1 cellular context compared by ENCODE assay signal in genomic region chr3:184361932-184362667, GRCh38.
TF ChIP-seq lines count a peak whose summit lies in the region.

No MANE protein-coding gene starts in this region.

TF ChIP-seq in K562, 482 proteins besides CTCF, POLR2A, EP300 and RAD21 (continues in another document):
- TF ChIP-seq CREB3L1 (IDR thresholded peaks at IDR 0.05; ENCODE audit: borderline replicate concordance, low read depth) (no peak), RBFOX2 (IDR thresholded peaks at IDR 0.05; ENCODE audit: low read depth, low read length) (peak; percentile 59), DPF2 (IDR thresholded peaks at IDR 0.05) (no peak), ADNP (tag; IDR thresholded peaks at IDR 0.05) (no peak), KDM5B (IDR thresholded peaks at IDR 0.05; ENCODE audit: insufficient replicate concordance, low read depth, low read length) (peak; percentile 59), ZBTB40 (IDR thresholded peaks at IDR 0.05) (peak; percentile 63; the same call in 1 of the 2 replicates), ZBTB40 (CRISPR knock-in tag; IDR thresholded peaks at IDR 0.05) (no peak), EGR1 (conservative IDR thresholded peaks at IDR 0.05) (peak; percentile 91), TBP (optimal IDR thresholded peaks at IDR 0.05; ENCODE audit: low read depth, low read length) (peak; percentile 43), ETV1 (tag; conservative IDR thresholded peaks at IDR 0.05; ENCODE audit: low read depth) (0 out of 2 replicates have a peak, but pooled peaks have one; percentile 6), ZNF239 (CRISPR knock-in tag; IDR thresholded peaks at IDR 0.05) (no peak), ILK (tag; IDR thresholded peaks at IDR 0.05; ENCODE audit: borderline replicate concordance, low read depth) (no peak), IRF9 (tag; IDR thresholded peaks at IDR 0.05) (no peak), RREB1 (CRISPR knock-in tag; IDR thresholded peaks at IDR 0.05) (peak; percentile 66; the same call in 1 of the 2 replicates), MITF (IDR thresholded peaks at IDR 0.05) (no peak), GABPB2 (CRISPR knock-in tag; conservative IDR thresholded peaks at IDR 0.05) (no peak), TAF1 (IDR thresholded peaks at IDR 0.05; ENCODE audit: control insufficient read depth, extremely low read depth, insufficient read depth, low read length, severe bottlenecking) (peak; percentile 18), ZNF263 (CRISPR knock-in tag; IDR thresholded peaks at IDR 0.05; ENCODE audit: borderline replicate concordance) (peak; percentile 59), FIP1L1 (IDR thresholded peaks at IDR 0.05; ENCODE audit: low read depth, low read length, poor library complexity, severe bottlenecking) (peak; percentile 4), ZC3H4 (CRISPR knock-in tag; IDR thresholded peaks at IDR 0.05; ENCODE audit: borderline replicate concordance) (no peak), MNT (conservative IDR thresholded peaks at IDR 0.05) (peak; percentile 1 to 72; a peak in 1 of 4 replicates), SNIP1 (IDR thresholded peaks at IDR 0.05; ENCODE audit: low read depth) (no peak), TEAD1 (CRISPR knock-in tag; IDR thresholded peaks at IDR 0.05) (no peak), HDGF (IDR thresholded peaks at IDR 0.05) (peak; percentile 55; the same call in 1 of the 2 replicates), CREB5 (CRISPR knock-in tag; IDR thresholded peaks at IDR 0.05) (0 out of 2 replicates have a peak, but pooled peaks have one; percentile 7), SPI1 (IDR thresholded peaks at IDR 0.05; ENCODE audit: borderline replicate concordance, low read depth, low read length) (peak; percentile 11; the same call in 1 of the 2 replicates), REST (CRISPR knock-in tag; IDR thresholded peaks at IDR 0.05; ENCODE audit: low read depth) (no peak)
